In genomic region chr6:127435717-127436220, GRCh38 we compare ENCODE assay signal across 30 cellular contexts.
"Had no signal": no experiment of that assay in that cellular context is flagged by ENCODE, and none has a peak within 500 bp of the region (broad histone marks: within the 10 kb centered on the region; RNA-seq: fewer than 3 reads in every experiment).

No MANE protein-coding gene starts in this region.

- H3K4me3 ChIP-seq: adrenal gland, body of pancreas, esophagus squamous epithelium, gastroesophageal sphincter, heart right ventricle had no signal

- H3K27ac ChIP-seq: adrenal gland, body of pancreas, esophagus squamous epithelium, heart right ventricle had no signal

- H3K4me1 ChIP-seq: adrenal gland, body of pancreas, esophagus squamous epithelium, heart right ventricle had no signal

- H3K36me3 ChIP-seq: adrenal gland, esophagus squamous epithelium, gastroesophageal sphincter, heart right ventricle had no signal

- H3K27me3 ChIP-seq: adrenal gland, body of pancreas, esophagus squamous epithelium, gastroesophageal sphincter, heart right ventricle had no signal

- DNase-seq: activated CD4-positive, alpha-beta memory T cell treated with anti-CD3 and anti-CD28 coated beads for 36 hours; activated CD4-positive, alpha-beta T cell treated with anti-CD3 and anti-CD28 coated beads for 36 hours; activated CD4-positive, alpha-beta T cell treated with anti-CD3 and anti-CD28 coated beads, Interleukin-2, amount 10 ng/mL, durations not matched to agents 24 days and 14 days; activated CD4-positive, CD25-positive, alpha-beta regulatory T cell; activated CD4-positive, CD25-positive, alpha-beta regulatory T cell treated with anti-CD3 and anti-CD28 coated beads, Interleukin-2, amount 50 U/mL, for 72 hours; activated CD8-positive, alpha-beta memory T cell treated with anti-CD3 and anti-CD28 coated beads, Interleukin-2, amount 10 ng/mL, durations not matched to agents 7 days and 5 days; activated CD8-positive, alpha-beta memory T cell treated with anti-CD3 and anti-CD28 coated beads, Interleukin-2, amount 50 U/mL, for 4 hours; activated CD8-positive, alpha-beta T cell treated with anti-CD3 and anti-CD28 coated beads, Interleukin-2, amount 10 ng/mL, durations not matched to agents 7 days and 5 days; activated effector memory CD4-positive, alpha-beta T cell treated with anti-CD3 and anti-CD28 coated beads, Interleukin-2, amount 50 U/mL, for 16 hours; activated naive CD4-positive, alpha-beta T cell treated with anti-CD3 and anti-CD28 coated beads for 36 hours; activated naive CD8-positive, alpha-beta T cell treated with anti-CD3 and anti-CD28 coated beads for 36 hours; activated naive CD8-positive, alpha-beta T cell treated with anti-CD3 and anti-CD28 coated beads, Interleukin-2, amount 50 U/mL, for 24 hours; activated T-cell treated with anti-CD3 and anti-CD28 coated beads, Interleukin-2, amount 50 U/mL, for 1 hour; activated T-cell treated with anti-CD3 and anti-CD28 coated beads, Interleukin-2, amount 50 U/mL, for 48 hours; adrenal gland; amygdala; aorta; body of pancreas; caudate nucleus; cortex of kidney; dermis blood vessel endothelial cell; effector CD4-positive, alpha-beta T cell; effector memory CD8-positive, alpha-beta T cell; erythroblast; esophagus squamous epithelium; foreskin melanocyte; heart right ventricle; T-helper 17 cell; T1000 had no signal

- H3K9me3 ChIP-seq: adrenal gland, body of pancreas, esophagus squamous epithelium, gastroesophageal sphincter had no signal
